Comparison of ENCODE assay signal across 10 cellular contexts in the genomic region with DNA sequence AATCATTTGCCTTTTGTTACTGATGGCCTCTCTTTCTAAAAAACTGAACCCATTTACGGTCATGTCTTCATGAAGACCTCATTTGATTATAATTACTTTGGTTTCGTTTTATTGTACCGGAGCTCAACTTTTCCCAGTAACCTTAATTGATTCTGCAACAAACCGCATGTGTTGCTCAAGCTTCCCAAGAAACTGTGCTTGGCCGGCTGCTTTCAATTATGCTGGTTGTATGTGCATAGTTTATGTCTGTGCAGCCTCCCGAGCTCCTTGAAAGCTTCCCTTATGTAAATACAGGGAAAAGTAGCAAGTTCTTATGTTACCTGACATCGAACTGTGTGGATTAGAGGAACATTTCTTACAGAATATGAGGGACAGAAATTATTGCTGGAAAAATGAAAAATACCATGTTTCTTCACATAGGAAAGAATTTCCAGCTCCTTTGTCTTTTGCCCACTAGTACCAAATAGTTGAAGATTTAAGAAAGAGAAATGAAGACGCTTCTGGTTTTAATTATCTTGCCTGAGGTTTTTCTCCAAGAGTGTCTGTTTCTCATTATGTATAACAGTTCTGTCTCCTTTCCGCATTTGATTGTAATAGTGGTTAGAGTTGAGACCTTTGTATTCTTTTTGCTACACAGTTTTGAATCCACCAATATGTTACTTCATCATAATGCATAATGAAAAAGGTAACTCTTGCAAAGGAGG. TPM values are rescaled to one million over a fixed set of nuclear protein-coding genes. Genes with fewer than 3 reads are reported as not detected.
DNase-seq lines count a peak whose midpoint lies in the region; ATAC-seq lines count a peak whose summit lies in the region.
"Had no signal": no experiment of that assay in that cellular context is flagged by ENCODE, and none has a peak within 500 bp of the region (broad histone marks: within the 10 kb centered on the region; RNA-seq: fewer than 3 reads in every experiment).

No MANE protein-coding gene starts in this region.

- intact Hi-C loops in Right ventricle myocardium inferior (cut with DNase I), result loop anchor here (10.0 kb wide), 1 partner anchor 123 kb away; no protein-coding TSS in a partner anchor
- intact Hi-C loops in cardiac septum (cut with DNase I), result no loop called here

- H3K9me3 ChIP-seq in muscle layer of colon (ENCODE audit: low read length), result no peaks in the 10 kb centered on the region

- DNase-seq in Right ventricle myocardium inferior (ENCODE audit: missing footprints), result no peak
- no peak for DNase-seq in cardiac septum (ENCODE audit: low spot score)
- DNase-seq in effector memory CD8-positive, alpha-beta T cell, result no peak
- no peak for DNase-seq in middle frontal gyrus (ENCODE audit: extremely low spot score, low spot score)
- no peak for DNase-seq in activated naive CD4-positive, alpha-beta T cell (lab: John Stamatoyannopoulos, UW)
- DNase-seq in foreskin melanocyte, result no peak
- DNase-seq: activated T-cell treated with anti-CD3 and anti-CD28 coated beads, Interleukin-2, amount 50 U/mL, for 1 hour had no signal

- peak overlapping the region; percentile 30 to 49 for H3K4me3 Mint-ChIP-seq in effector memory CD8-positive, alpha-beta T cell
- H3K4me3 Mint-ChIP-seq: B cell had no signal

- H3K27ac Mint-ChIP-seq in effector memory CD8-positive, alpha-beta T cell, result no peak overlapping the region
- H3K27ac Mint-ChIP-seq: B cell had no signal

- no peaks in the 10 kb centered on the region for H3K27me3 ChIP-seq in muscle layer of colon (ENCODE audit: control insufficient read depth in 1 of 2, insufficient read depth in 2 of 2, low read length in 2 of 2)

- H3K27ac ChIP-seq in muscle layer of colon (ENCODE audit: low read depth, low read length), result peak overlapping the region; percentile 10

- no peaks in the 10 kb centered on the region for H3K9me3 Mint-ChIP-seq in effector memory CD8-positive, alpha-beta T cell

- H3K27me3 Mint-ChIP-seq in effector memory CD8-positive, alpha-beta T cell, result peaks cover 16 to 29% of the 10 kb centered on the region in 2 donors

- peaks cover 4 to 7% of the 10 kb centered on the region in 2 donors for H3K4me1 Mint-ChIP-seq in effector memory CD8-positive, alpha-beta T cell (ENCODE audit: low read depth in 2 of 2)

- no peak overlapping the region for H3K9ac ChIP-seq in muscle layer of colon (ENCODE audit: low read length)

- no peaks in the 10 kb centered on the region for H3K36me3 Mint-ChIP-seq in effector memory CD8-positive, alpha-beta T cell (ENCODE audit: insufficient read depth)

- peak overlapping the region in 1 of 2 donors; percentile 55 for H3K4me3 ChIP-seq in muscle layer of colon (ENCODE audit: low read depth in 1 of 2, low read length in 2 of 2)

- ATAC-seq in Right ventricle myocardium inferior (peak; percentile 71), HG02938 (IDR thresholded peaks at IDR 0.05; ENCODE audit: unreplicated experiment) (no peak)
- no peak for ATAC-seq in effector memory CD8-positive, alpha-beta T cell (replicated peaks)

- no peaks in the 10 kb centered on the region for H3K36me3 ChIP-seq in muscle layer of colon (ENCODE audit: insufficient read depth, low read length)

- peaks cover 13% of the 10 kb centered on the region for H3K4me1 ChIP-seq in muscle layer of colon (ENCODE audit: insufficient read depth, low read length)

RNA-seq across cellular contexts. Expression of a gene that starts 2.1 kb away (rescaled TPM):
- total RNA-seq in Right ventricle myocardium inferior (3.5 TPM), cardiac septum (6.9 TPM)
- total RNA-seq: B cell had no signal
